Comparison of ENCODE assay signal across 8 cellular contexts in genomic region chr12:65171870-65172269, GRCh38. TPM values are rescaled to one million over a fixed set of nuclear protein-coding genes. Genes with fewer than 3 reads are reported as not detected.
DNase-seq lines count a peak whose midpoint lies in the region; ATAC-seq and TF ChIP-seq lines count a peak whose summit lies in the region.

No MANE protein-coding gene starts in this region.

- H3K4me3 Mint-ChIP-seq in memory B cell, result peak overlapping the region; percentile 58

- intact Hi-C loops in ascending aorta (cut with DNase I), result loop anchor here (5.0 kb wide), 1 partner anchor 60 kb away; no protein-coding TSS in a partner anchor

- no peaks in the 10 kb centered on the region for H3K9me3 Mint-ChIP-seq in memory B cell

- CTCF ChIA-PET in HEK293 (lab: Yijun Ruan, JAX), result interaction anchor here (0.7 to 1.1 kb wide), 7 partner anchors 24 to 929 kb away, joined by 3 to 5 read pairs (median 4); no protein-coding TSS in a partner anchor

- H3K27ac ChIP-seq in HEK293 (ENCODE audit: extremely low read depth, low read depth, low read length) (no peak overlapping the region), ascending aorta (no peak overlapping the region)

- no peaks in the 10 kb centered on the region for H3K36me3 Mint-ChIP-seq in memory B cell

- H3K27me3 ChIP-seq in ascending aorta, result no peaks in the 10 kb centered on the region

- H3K4me3 ChIP-seq in AG10803 (ENCODE audit: low read length) (peak overlapping the region; percentile 26), HEK293 (ENCODE audit: low read depth, low read length) (peak overlapping the region; percentile 88), ascending aorta (peak overlapping the region; percentile 79 to 89)

- H3K27me3 Mint-ChIP-seq in memory B cell, result no peaks in the 10 kb centered on the region

- H3K4me1 ChIP-seq in HEK293 (ENCODE audit: control insufficient read depth, insufficient read depth, low read length) (no peaks in the 10 kb centered on the region), ascending aorta (peaks cover 2 to 31% of the 10 kb centered on the region in 2 donors)

- no peak overlapping the region for H3K27ac Mint-ChIP-seq in memory B cell

- no peak for DNase-seq in AG10803 (ENCODE audit: low read depth)
- DNase-seq in ascending aorta (ENCODE audit: low spot score in 2 of 2), result no peak
- no peak for DNase-seq in memory B cell (ENCODE audit: low spot score in 2 of 2)
- no peak for DNase-seq in foreskin melanocyte
- no peak for DNase-seq in mucosa of gallbladder (ENCODE audit: low spot score)

- H3K36me3 ChIP-seq in HEK293 (ENCODE audit: control insufficient read depth in 2 of 2, insufficient read depth in 1 of 2, low read length in 2 of 2), result peaks cover 5 to 38% of the 10 kb centered on the region in 2 experiments; a peak in 2 of 3 replicates
- no peaks in the 10 kb centered on the region for H3K36me3 ChIP-seq in ascending aorta

- POLR2A ChIA-PET in HEK293 (lab: Yijun Ruan, JAX), result interaction anchor here (0.7 kb wide), 1 partner anchor 65 kb away, joined by 4 read pairs; no protein-coding TSS in a partner anchor

- H3K9me3 ChIP-seq in HEK293 (ENCODE audit: control insufficient read depth, insufficient read depth, low read depth, low read length), result no peaks in the 10 kb centered on the region
- H3K9me3 ChIP-seq in ascending aorta, result no peaks in the 10 kb centered on the region

- peaks cover 18% of the 10 kb centered on the region for H3K4me1 Mint-ChIP-seq in memory B cell

- TF ChIP-seq CTCF in AG10803 (conservative IDR thresholded peaks at IDR 0.05; ENCODE audit: low read length) (no peak), HEK293 (tag by site-specific recombination; IDR thresholded peaks at IDR 0.05) (no peak; the same call in 1 of the 2 replicates), ascending aorta (IDR thresholded peaks at IDR 0.05) (no peak)

- ATAC-seq in memory B cell (ENCODE audit: low read depth) (no peak), HG03108 (IDR thresholded peaks at IDR 0.05; ENCODE audit: unreplicated experiment) (no peak), GM21825 (IDR thresholded peaks at IDR 0.05; ENCODE audit: unreplicated experiment) (no peak)

TF ChIP-seq in HEK293, 187 proteins besides CTCF, POLR2A, EP300 and RAD21:
- TF ChIP-seq ZNF394 (tag by site-specific recombination; IDR thresholded peaks at IDR 0.05; ENCODE audit: borderline replicate concordance) (no peak), IKZF3 (tag by site-specific recombination; IDR thresholded peaks at IDR 0.05) (no peak), PRDM1 (tag by site-specific recombination; IDR thresholded peaks at IDR 0.05) (0 out of 2 replicates have a peak, but pooled peaks have one; percentile 37), ZNF169 (tag by site-specific recombination; IDR thresholded peaks at IDR 0.05) (no peak), EGR2 (tag by site-specific recombination; IDR thresholded peaks at IDR 0.05; ENCODE audit: low read depth) (no peak), AEBP2 (tag by site-specific recombination; IDR thresholded peaks at IDR 0.05; ENCODE audit: borderline replicate concordance) (no peak), ZNF223 (tag by site-specific recombination; IDR thresholded peaks at IDR 0.05) (no peak), ZNF350 (tag by site-specific recombination; IDR thresholded peaks at IDR 0.05) (no peak), ZNF121 (tag by site-specific recombination; IDR thresholded peaks at IDR 0.05) (no peak), TRIM28 (IDR thresholded peaks at IDR 0.05; ENCODE audit: borderline replicate concordance, low read length) (no peak), ZNF19 (tag by site-specific recombination; IDR thresholded peaks at IDR 0.05; ENCODE audit: low read depth) (no peak), ZNF112 (tag by site-specific recombination; IDR thresholded peaks at IDR 0.05) (no peak), ZNF404 (tag by site-specific recombination; IDR thresholded peaks at IDR 0.05) (no peak), ZBTB17 (tag by site-specific recombination; IDR thresholded peaks at IDR 0.05) (0 out of 2 replicates have a peak, but pooled peaks have one; percentile 21), ZFHX2 (tag by site-specific recombination; conservative IDR thresholded peaks at IDR 0.05) (no peak)

RNA-seq across cellular contexts. Expression of gene LEMD3, which starts 2.5 kb away (rescaled TPM):
- 10.6 TPM for total RNA-seq in ascending aorta
- total RNA-seq in mucosa of gallbladder, result 27.7 TPM

RNA-seq across cellular contexts. Expression of gene WIF1, which starts 50.8 kb away (rescaled TPM):
- total RNA-seq in ascending aorta (not detected), mucosa of gallbladder (0.81 TPM)

Comparison
In these comparisons a context has a peak if more than half of its experiments do, and no peak if none do; other contexts are left out.
1. H3K4me3 ChIP-seq: peak in every context shown above with its lines; median percentile 88 in HEK293; 84 in ascending aorta; 26 in AG10803.